Comparison of ENCODE assay signal across 20 cellular contexts in genomic region chr15:100384108-100384410, GRCh38. TPM values are rescaled to one million over a fixed set of nuclear protein-coding genes. Genes with fewer than 3 reads are reported as not detected.
DNase-seq lines count a peak whose midpoint lies in the region; ATAC-seq and TF ChIP-seq lines count a peak whose summit lies in the region.
"Had no signal": no experiment of that assay in that cellular context is flagged by ENCODE, and none has a peak within 500 bp of the region (broad histone marks: within the 10 kb centered on the region; RNA-seq: fewer than 3 reads in every experiment).

No MANE protein-coding gene starts in this region.

- CTCF ChIA-PET in HCT116 (lab: Charles Lee) (interaction anchor here (0.7 to 2.4 kb wide), 4 partner anchors 34 to 1111 kb away, joined by 3 to 26 read pairs (median 8); partner anchors contain the start of gene ADAMTS17), Panc1 (lab: Charles Lee) (interaction anchor here (2.2 kb wide), 1 partner anchor 34 kb away, joined by 13 read pairs; no protein-coding TSS in a partner anchor)
- CTCF ChIA-PET in activated CD4-positive, alpha-beta memory T cell treated with anti-CD3 and anti-CD28 coated beads for 36 hours (lab: Charles Lee) = interaction anchor here (0.7 to 5.6 kb wide), 5 partner anchors 34 to 455 kb away, joined by 3 to 72 read pairs (median 9); no protein-coding TSS in a partner anchor

- POLR2A ChIA-PET in HCT116 (lab: Charles Lee) = no interaction called here
- POLR2A ChIA-PET in Panc1 (lab: Charles Lee) = no interaction called here
- POLR2A ChIA-PET in activated CD4-positive, alpha-beta memory T cell treated with anti-CD3 and anti-CD28 coated beads for 36 hours (lab: Charles Lee) = interaction anchor here (0.6 kb wide), 1 partner anchor 34 kb away, joined by 3 read pairs; no protein-coding TSS in a partner anchor

- H3K27ac ChIP-seq in 22Rv1 = no peak overlapping the region
- no peak overlapping the region for H3K27ac ChIP-seq in HCT116 (ENCODE audit: low read depth, low read length)
- no peak overlapping the region for H3K27ac ChIP-seq in Panc1 (ENCODE audit: low read length)
- no peak overlapping the region for H3K27ac ChIP-seq in lower lobe of right lung
- H3K27ac ChIP-seq: BLaER1 treated with 17β-estradiol and CSF1 and Interleukin-3, amounts not matched to agents 10 nM and 100 nM; HL-60; SJSA1 had no signal

- BruUV-seq in HCT116 (replicated peaks; lab: Mats Ljungman, UMichigan) = no TSS peak
- no TSS peak for BruUV-seq in Panc1 (replicated peaks; lab: Mats Ljungman, UMichigan)

- H3K4me3 ChIP-seq in HCT116 (replicated peaks in 1 of 2; ENCODE audit: low read depth in 1 of 2, low read length in 2 of 2) = no peak overlapping the region
- H3K4me3 ChIP-seq in Panc1 (ENCODE audit: low read depth in 2 of 2, low read length in 2 of 2) = no peak overlapping the region
- H3K4me3 ChIP-seq in lower lobe of right lung = no peak overlapping the region
- H3K4me3 ChIP-seq: BLaER1 treated with 17β-estradiol and CSF1 and Interleukin-3, amounts not matched to agents 10 nM and 100 nM; GM12878; SJSA1 had no signal

- H3K36me3 Mint-ChIP-seq in activated CD4-positive, alpha-beta memory T cell treated with anti-CD3 and anti-CD28 coated beads for 36 hours = no peaks in the 10 kb centered on the region

- H3K4me2 ChIP-seq in HCT116 (ENCODE audit: low read length) = no peak overlapping the region
- H3K4me2 ChIP-seq: BLaER1 treated with 17β-estradiol and CSF1 and Interleukin-3, amounts not matched to agents 10 nM and 100 nM had no signal

- no peaks in the 10 kb centered on the region for H3K36me3 ChIP-seq in HCT116 (ENCODE audit: control insufficient read depth in 1 of 2, insufficient read depth in 2 of 2, low read length in 2 of 2)
- H3K36me3 ChIP-seq in Panc1 (ENCODE audit: control insufficient read depth, insufficient read depth, low read length) = no peaks in the 10 kb centered on the region
- no peaks in the 10 kb centered on the region for H3K36me3 ChIP-seq in lower lobe of right lung
- H3K36me3 ChIP-seq: SJSA1 had no signal

- no peak for TF ChIP-seq RAD21 in HCT116 (IDR thresholded peaks at IDR 0.05; ENCODE audit: low read depth)

- H2AFZ ChIP-seq in HCT116 (ENCODE audit: low read depth, low read length, poor library complexity, severe bottlenecking) = no peak overlapping the region

- no peaks in the 10 kb centered on the region for H3K9me2 ChIP-seq in HCT116 (ENCODE audit: insufficient read depth)

- peaks cover 22% of the 10 kb centered on the region for H3K9me3 Mint-ChIP-seq in activated CD4-positive, alpha-beta memory T cell treated with anti-CD3 and anti-CD28 coated beads for 36 hours

- H3K4me1 ChIP-seq in HCT116 (ENCODE audit: control insufficient read depth in 1 of 2, insufficient read depth in 2 of 2, low read length in 2 of 2) (no peaks in the 10 kb centered on the region), Panc1 (ENCODE audit: control insufficient read depth, insufficient read depth, low read length) (no peaks in the 10 kb centered on the region), lower lobe of right lung (no peaks in the 10 kb centered on the region)
- H3K4me1 ChIP-seq: BLaER1 treated with 17β-estradiol and CSF1 and Interleukin-3, amounts not matched to agents 10 nM and 100 nM; Caco-2; SJSA1 had no signal

- TF ChIP-seq POLR2A in HCT116 (IDR thresholded peaks at IDR 0.05; ENCODE audit: borderline replicate concordance, extremely low read depth, insufficient read depth, insufficient read length) = no peak

- no peaks in the 10 kb centered on the region for H3K4me1 Mint-ChIP-seq in activated CD4-positive, alpha-beta memory T cell treated with anti-CD3 and anti-CD28 coated beads for 36 hours (ENCODE audit: low read depth)

- intact Hi-C loops in HCT116 (cut with micrococcal nuclease) = loop anchor here (5.0 kb wide), 2 partner anchors 42 to 457 kb away; partner anchors contain the start of gene ADAMTS17
- intact Hi-C loops in Panc1 (cut with micrococcal nuclease; ENCODE audit: unreplicated experiment) = no loop called here
- intact Hi-C loops in lower lobe of right lung (cut with DNase I) = no loop called here
- intact Hi-C loops in activated CD4-positive, alpha-beta memory T cell treated with anti-CD3 and anti-CD28 coated beads for 36 hours (cut with micrococcal nuclease) = no loop called here

- peak; percentile 15; the same call in 1 of the 2 replicates for TF ChIP-seq CTCF in 22Rv1 (IDR thresholded peaks at IDR 0.05)
- TF ChIP-seq CTCF in HCT116 (IDR thresholded peaks at IDR 0.05 in 2 of 3, conservative IDR thresholded peaks at IDR 0.05 in 1 of 3; ENCODE audit: borderline replicate concordance in 1 of 3, insufficient read depth in 1 of 3, low read depth in 2 of 3, low read length in 2 of 3) = no peak
- TF ChIP-seq CTCF in Panc1 (IDR thresholded peaks at IDR 0.05) = peak; percentile 32; the same call in 1 of the 2 replicates
- TF ChIP-seq CTCF in lower lobe of right lung (IDR thresholded peaks at IDR 0.05) = peak; percentile 3

- no peaks in the 10 kb centered on the region for H3K79me2 ChIP-seq in HCT116 (ENCODE audit: insufficient read depth, low read length)

- in situ Hi-C loops in Panc1 (cut with HindIII; ENCODE audit: low pct_unique_long_range_greater_than_20kb, low sequenced_read_pairs) = no loop called here

- ATAC-seq in HCT116 = peak; percentile 40
- peak; percentile 51 for ATAC-seq in Panc1
- peak in 1 of 2 donors; percentile 43 for ATAC-seq in lower lobe of right lung
- ATAC-seq: GM12878 had no signal

- H3K27ac Mint-ChIP-seq in activated CD4-positive, alpha-beta memory T cell treated with anti-CD3 and anti-CD28 coated beads for 36 hours = no peak overlapping the region
- H3K27ac Mint-ChIP-seq: HFFc6 had no signal

- RAD21 ChIA-PET in HCT116 (lab: Charles Lee; ENCODE audit: low non-redundant PET in 1 of 2, low total read pairs in 2 of 2, uncharacterized antibody in 2 of 2, unreplicated experiment in 2 of 2) = interaction anchor here in 1 of 2 experiments (1.3 kb wide), 1 partner anchor 42 kb away, joined by 7 read pairs; the partner anchor contains the start of gene ADAMTS17

- H3K27me3 Mint-ChIP-seq in activated CD4-positive, alpha-beta memory T cell treated with anti-CD3 and anti-CD28 coated beads for 36 hours = peaks cover 6% of the 10 kb centered on the region

- H3K4me3 Mint-ChIP-seq in activated CD4-positive, alpha-beta memory T cell treated with anti-CD3 and anti-CD28 coated beads for 36 hours = no peak overlapping the region
- H3K4me3 Mint-ChIP-seq: CD4-positive, alpha-beta memory T cell; HFFc6 had no signal

- no peak for DNase-seq in HCT116 (ENCODE audit: low read depth, low spot score)
- DNase-seq in Panc1 (ENCODE audit: low read depth, low spot score) = no peak
- no peak for DNase-seq in lower lobe of right lung
- DNase-seq in cerebellum (ENCODE audit: low spot score) = no peak
- no peak for DNase-seq in GM19240 (ENCODE audit: insufficient read length, low spot score)
- no peak for DNase-seq in activated CD4-positive, alpha-beta memory T cell treated with anti-CD3 and anti-CD28 coated beads for 36 hours
- DNase-seq: DMS79, HFFc6, NCI-H1436 treated with DMSO at 0.1 percent for 48 hours, NCI-H187 treated with DMSO at 0.1 percent for 48 hours, NCI-H2171 treated with DMSO at 0.1 percent for 48 hours, NCI-H510A treated with DMSO at 0.1 percent for 48 hours, Right ventricle myocardium superior had no signal

- H3K9ac ChIP-seq in HCT116 (ENCODE audit: low read length) = no peak overlapping the region
- H3K9ac ChIP-seq: BLaER1 treated with 17β-estradiol and CSF1 and Interleukin-3, amounts not matched to agents 10 nM and 100 nM had no signal

- H4K20me1 ChIP-seq in HCT116 (ENCODE audit: insufficient read depth) = no peaks in the 10 kb centered on the region
- H4K20me1 ChIP-seq: BLaER1 treated with 17β-estradiol and CSF1 and Interleukin-3, amounts not matched to agents 10 nM and 100 nM had no signal

- H3K9me3 ChIP-seq in HCT116 (ENCODE audit: control insufficient read depth in 1 of 2, insufficient read depth in 1 of 2, low read depth in 1 of 2, low read length in 2 of 2) (no peaks in the 10 kb centered on the region; a peak in 1 of 4 replicates), Panc1 (ENCODE audit: control insufficient read depth, insufficient read depth, low read depth, low read length) (peaks cover 6% of the 10 kb centered on the region; the same call in 1 of the 2 replicates), lower lobe of right lung (peaks cover 30% of the 10 kb centered on the region)
- H3K9me3 ChIP-seq: Caco-2 had no signal

- no peaks in the 10 kb centered on the region for H3K27me3 ChIP-seq in HCT116 (ENCODE audit: insufficient read depth, low read length)
- H3K27me3 ChIP-seq in Panc1 (ENCODE audit: control insufficient read depth, insufficient read depth, low read length) = no peaks in the 10 kb centered on the region
- H3K27me3 ChIP-seq in lower lobe of right lung (ENCODE audit: low read depth) = no peaks in the 10 kb centered on the region
- H3K27me3 ChIP-seq: BLaER1 treated with 17β-estradiol and CSF1 and Interleukin-3, amounts not matched to agents 10 nM and 100 nM; SJSA1 had no signal

TF ChIP-seq in HCT116, 20 proteins besides CTCF, POLR2A, EP300 and RAD21 (continues in another document):
- TF ChIP-seq, protein P1, sequence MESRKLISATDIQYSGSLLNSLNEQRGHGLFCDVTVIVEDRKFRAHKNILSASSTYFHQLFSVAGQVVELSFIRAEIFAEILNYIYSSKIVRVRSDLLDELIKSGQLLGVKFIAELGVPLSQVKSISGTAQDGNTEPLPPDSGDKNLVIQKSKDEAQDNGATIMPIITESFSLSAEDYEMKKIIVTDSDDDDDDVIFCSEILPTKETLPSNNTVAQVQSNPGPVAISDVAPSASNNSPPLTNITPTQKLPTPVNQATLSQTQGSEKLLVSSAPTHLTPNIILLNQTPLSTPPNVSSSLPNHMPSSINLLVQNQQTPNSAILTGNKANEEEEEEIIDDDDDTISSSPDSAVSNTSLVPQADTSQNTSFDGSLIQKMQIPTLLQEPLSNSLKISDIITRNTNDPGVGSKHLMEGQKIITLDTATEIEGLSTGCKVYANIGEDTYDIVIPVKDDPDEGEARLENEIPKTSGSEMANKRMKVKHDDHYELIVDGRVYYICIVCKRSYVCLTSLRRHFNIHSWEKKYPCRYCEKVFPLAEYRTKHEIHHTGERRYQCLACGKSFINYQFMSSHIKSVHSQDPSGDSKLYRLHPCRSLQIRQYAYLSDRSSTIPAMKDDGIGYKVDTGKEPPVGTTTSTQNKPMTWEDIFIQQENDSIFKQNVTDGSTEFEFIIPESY (IDR thresholded peaks at IDR 0.05; ENCODE audit: extremely low read depth, insufficient replicate concordance, low read length) = no peak
- no peak for TF ChIP-seq MAX (IDR thresholded peaks at IDR 0.05)
- no peak for TF ChIP-seq SRF (IDR thresholded peaks at IDR 0.05; ENCODE audit: low read depth)
- no peak for TF ChIP-seq EZH2phosphoT487 (IDR thresholded peaks at IDR 0.05; ENCODE audit: borderline replicate concordance)

RNA-seq across cellular contexts. Expression of gene ADAMTS17, which starts 42.3 kb away (rescaled TPM):
- total RNA-seq in HCT116 (2021; ENCODE audit: unreplicated experiment) = 4.2 TPM
- polyA plus RNA-seq in HCT116 (2012) = 1.6 and 1.7 TPM in 2 replicates
- 1.6 TPM for total RNA-seq in Panc1 (2021; ENCODE audit: unreplicated experiment)
- polyA plus RNA-seq in Panc1 (2012; ENCODE audit: insufficient read length) = 1.3 TPM
- 3.0 TPM for total RNA-seq in lower lobe of right lung
- total RNA-seq in cerebellum = 4.4 TPM
- total RNA-seq in activated CD4-positive, alpha-beta memory T cell treated with anti-CD3 and anti-CD28 coated beads for 36 hours = 1 to 10 TPM in 1 of 2 experiments, under 1 TPM in 1; 0.99 to 1.2 TPM
- total RNA-seq: HFFc6 had no signal

Comparison
In these comparisons a context has a peak if more than half of its experiments do, and no peak if none do; other contexts are left out.
1. CTCF ChIP-seq: peak in 22Rv1 (single experiment), Panc1 (single experiment) and lower lobe of right lung (single experiment); none in HCT116 (0 of 3).